ENCODE assay signal across 8 cellular contexts in the genomic region with DNA sequence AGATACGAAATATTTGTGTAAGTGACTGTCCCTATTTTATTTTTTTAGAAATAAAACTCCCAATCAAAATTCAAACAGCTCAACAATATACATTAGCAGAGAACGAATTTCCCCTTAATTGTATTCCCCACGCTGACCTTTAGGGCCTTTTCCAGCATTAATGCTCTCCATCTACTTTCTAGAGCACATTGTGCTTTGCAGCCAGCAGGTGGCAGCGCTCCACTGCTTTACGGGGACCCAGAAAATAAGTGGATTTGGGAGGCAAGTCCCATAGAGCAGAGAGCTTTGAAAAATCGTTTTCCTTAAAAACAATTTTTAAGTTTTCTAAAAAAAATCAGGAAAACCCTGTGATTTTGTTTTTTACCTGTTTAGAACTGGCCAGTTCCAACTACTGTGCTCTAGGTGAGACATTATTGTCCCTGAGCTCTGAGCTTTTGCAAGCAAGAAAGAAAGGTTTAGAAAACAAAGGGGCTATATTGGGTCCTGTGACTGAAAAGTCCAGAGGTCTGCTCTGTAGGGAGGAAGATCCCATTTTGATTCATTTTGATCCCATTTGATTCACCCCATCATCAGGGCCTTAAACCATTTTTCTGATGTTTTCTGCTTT.
DNase-seq lines count a peak whose midpoint lies in the region; ATAC-seq and TF ChIP-seq lines count a peak whose summit lies in the region.

No MANE protein-coding gene starts in this region.

- H3K9me3 Mint-ChIP-seq in CD4-positive, CD25-positive, alpha-beta regulatory T cell: no peaks in the 10 kb centered on the region

- no peak for ATAC-seq in CD4-positive, CD25-positive, alpha-beta regulatory T cell (ENCODE audit: low read depth in 2 of 2)
- ATAC-seq in GM18907 (IDR thresholded peaks at IDR 0.05; ENCODE audit: unreplicated experiment): peak; percentile 64
- ATAC-seq in body of pancreas: peak; percentile 63
- no peak for ATAC-seq in GM21367 (IDR thresholded peaks at IDR 0.05; ENCODE audit: unreplicated experiment)

- H3K27me3 Mint-ChIP-seq in CD4-positive, CD25-positive, alpha-beta regulatory T cell: no peaks in the 10 kb centered on the region

- no peak for TF ChIP-seq POLR2A in body of pancreas (IDR thresholded peaks at IDR 0.05)

- intact Hi-C loops in body of pancreas (cut with DNase I): no loop called here

- no peak overlapping the region for H3K27ac Mint-ChIP-seq in CD4-positive, CD25-positive, alpha-beta regulatory T cell

- peak in 2 of 3 donors; percentile 18 to 37 for DNase-seq in CD4-positive, CD25-positive, alpha-beta regulatory T cell
- DNase-seq in Kasumi-1 (lab: John Stamatoyannopoulos, UW) (peak; percentile 75 to 77), RKO (ENCODE audit: low spot score) (peak; percentile 85), body of pancreas (peak; percentile 35 to 65 (median 53)), iPS-NIHi7 (ENCODE audit: extremely low spot score) (peak; percentile 79)
- DNase-seq in stimulated activated CD4-positive, alpha-beta T cell treated with anti-CD3 and anti-CD28 coated beads, Interleukin-2, amount 100 ng/mL, for 48 hours: peak; percentile 9 to 14

- no peaks in the 10 kb centered on the region for H3K27me3 ChIP-seq in CD4-positive, CD25-positive, alpha-beta regulatory T cell (ENCODE audit: control insufficient read depth, insufficient read depth, low read length)
- H3K27me3 ChIP-seq in body of pancreas: no peaks in the 10 kb centered on the region

- H3K4me1 ChIP-seq in CD4-positive, CD25-positive, alpha-beta regulatory T cell (ENCODE audit: control insufficient read depth, insufficient read depth, low read length, poor library complexity, severe bottlenecking): no peaks in the 10 kb centered on the region
- no peaks in the 10 kb centered on the region for H3K4me1 ChIP-seq in body of pancreas

- 8 to 9% methylated on average over 6 of the region's 6 CpGs for WGBS in body of pancreas, 2 donors

- H3K4me3 Mint-ChIP-seq in CD4-positive, CD25-positive, alpha-beta regulatory T cell: no peak overlapping the region

- H3K36me3 Mint-ChIP-seq in CD4-positive, CD25-positive, alpha-beta regulatory T cell: no peaks in the 10 kb centered on the region

- peak; percentile 35 to 76 (median 65) for TF ChIP-seq CTCF in body of pancreas (IDR thresholded peaks at IDR 0.05)

- H3K9me3 ChIP-seq in CD4-positive, CD25-positive, alpha-beta regulatory T cell (ENCODE audit: control insufficient read depth in 2 of 2, low read length in 2 of 2): no peaks in the 10 kb centered on the region
- no peaks in the 10 kb centered on the region for H3K9me3 ChIP-seq in body of pancreas

- H3K36me3 ChIP-seq in CD4-positive, CD25-positive, alpha-beta regulatory T cell (ENCODE audit: control insufficient read depth, insufficient read depth, low read length): no peaks in the 10 kb centered on the region
- no peaks in the 10 kb centered on the region for H3K36me3 ChIP-seq in body of pancreas (replicated peaks in 1 of 2; ENCODE audit: insufficient read depth in 1 of 2, low read depth in 2 of 2)

- no peaks in the 10 kb centered on the region for H3K4me1 Mint-ChIP-seq in CD4-positive, CD25-positive, alpha-beta regulatory T cell

- no peak overlapping the region for H3K4me3 ChIP-seq in CD4-positive, CD25-positive, alpha-beta regulatory T cell (ENCODE audit: low read depth, low read length)
- H3K4me3 ChIP-seq in body of pancreas: no peak overlapping the region

- no peak overlapping the region for H3K27ac ChIP-seq in CD4-positive, CD25-positive, alpha-beta regulatory T cell (ENCODE audit: insufficient read depth, low read length, poor library complexity, severe bottlenecking)
- no peak overlapping the region for H3K27ac ChIP-seq in body of pancreas

Comparison
In these comparisons a context has a peak if more than half of its experiments do, and no peak if none do; other contexts are left out.
1. ATAC-seq: peak in GM18907 (single experiment) and body of pancreas (single experiment); none in CD4-positive, CD25-positive, alpha-beta regulatory T cell (0 of 2) and GM21367 (single experiment).
2. DNase-seq: peak in every context shown above with its lines; median percentile 85 in RKO; 79 in iPS-NIHi7; 76 in Kasumi-1; 53 in body of pancreas; 28 in CD4-positive, CD25-positive, alpha-beta regulatory T cell; 12 in stimulated activated CD4-positive, alpha-beta T cell treated with anti-CD3 and anti-CD28 coated beads, Interleukin-2, amount 100 ng/mL, for 48 hours.